In genomic region chrX:153816821-153817220, GRCh38 we compare ENCODE assay signal across 12 cellular contexts. TPM values are rescaled to one million over a fixed set of nuclear protein-coding genes. Genes with fewer than 3 reads are reported as not detected.
A peak's percentile ranks its signal among the peaks of the same experiment; 100 is the strongest.
DNase-seq lines count a peak whose midpoint lies in the region; ATAC-seq and TF ChIP-seq lines count a peak whose summit lies in the region.
"Had no signal": no experiment of that assay in that cellular context is flagged by ENCODE, and none has a peak within 500 bp of the region (broad histone marks: within the 10 kb centered on the region; RNA-seq: fewer than 3 reads in every experiment).

No MANE protein-coding gene starts in this region.

- H3K36me3 ChIP-seq in naive thymus-derived CD4-positive, alpha-beta T cell (ENCODE audit: control insufficient read depth in 2 of 3, insufficient read depth in 3 of 3, low read length in 3 of 3), result no peaks in the 10 kb centered on the region
- H3K36me3 ChIP-seq: esophagus muscularis mucosa had no signal

- TF ChIP-seq CTCF in GM20000 (IDR thresholded peaks at IDR 0.05; ENCODE audit: extremely low read depth, missing control alignments), result no peak

- ATAC-seq in naive thymus-derived CD4-positive, alpha-beta T cell, result peak; percentile 77
- ATAC-seq in HG03354 (IDR thresholded peaks at IDR 0.05; ENCODE audit: poor library complexity, severe bottlenecking, unreplicated experiment), result no peak

- peak overlapping the region; percentile 5 for H3K4me3 Mint-ChIP-seq in activated naive CD4-positive, alpha-beta T cell treated with anti-CD3 and anti-CD28 coated beads for 36 hours
- peak overlapping the region; percentile 21 to 76 (median 67) for H3K4me3 Mint-ChIP-seq in naive thymus-derived CD4-positive, alpha-beta T cell

- H3K4me3 ChIP-seq in naive thymus-derived CD4-positive, alpha-beta T cell (ENCODE audit: low read length), result peak overlapping the region; percentile 31
- H3K4me3 ChIP-seq: esophagus muscularis mucosa had no signal

- H3K27me3 Mint-ChIP-seq in activated naive CD4-positive, alpha-beta T cell treated with anti-CD3 and anti-CD28 coated beads for 36 hours (ENCODE audit: low read depth), result no peaks in the 10 kb centered on the region
- peaks cover 0 to 24% (median 0%) of the 10 kb centered on the region in 5 donors for H3K27me3 Mint-ChIP-seq in naive thymus-derived CD4-positive, alpha-beta T cell

- no peaks in the 10 kb centered on the region for H3K27me3 ChIP-seq in naive thymus-derived CD4-positive, alpha-beta T cell (ENCODE audit: control insufficient read depth in 2 of 2, insufficient read depth in 2 of 2, low read length in 2 of 2)
- H3K27me3 ChIP-seq: esophagus muscularis mucosa had no signal

- CTCF ChIA-PET in activated naive CD4-positive, alpha-beta T cell treated with anti-CD3 and anti-CD28 coated beads for 36 hours (lab: Charles Lee), result interaction anchor here (0.7 to 1.5 kb wide), 2 partner anchors 53 to 74 kb away, joined by 3 to 5 read pairs; partner anchors contain the start of gene PLXNB3
- CTCF ChIA-PET in naive thymus-derived CD4-positive, alpha-beta T cell (lab: Charles Lee), result interaction anchor here (1.0 to 1.1 kb wide), 2 partner anchors 110 to 130 kb away, joined by 3 read pairs; no protein-coding TSS in a partner anchor

- peaks cover 36% of the 10 kb centered on the region for H3K4me1 Mint-ChIP-seq in activated naive CD4-positive, alpha-beta T cell treated with anti-CD3 and anti-CD28 coated beads for 36 hours (ENCODE audit: low read depth)
- peaks cover 11 to 49% (median 32%) of the 10 kb centered on the region in 7 donors for H3K4me1 Mint-ChIP-seq in naive thymus-derived CD4-positive, alpha-beta T cell

- intact Hi-C loops in activated naive CD4-positive, alpha-beta T cell treated with anti-CD3 and anti-CD28 coated beads for 36 hours (cut with micrococcal nuclease), result no loop called here
- intact Hi-C loops in naive thymus-derived CD4-positive, alpha-beta T cell (cut with micrococcal nuclease), result loop anchor here (1.0 to 5.0 kb wide), 4 partner anchors 23 to 110 kb away; partner anchors contain the start of genes ARHGAP4 (in 1 of the 2), AVPR2 (in 1 of the 2), IDH3G (in 1 of the 2) and SSR4 (in 1 of the 2)

- no peak overlapping the region for H3K27ac ChIP-seq in naive thymus-derived CD4-positive, alpha-beta T cell (ENCODE audit: low read depth, low read length)
- H3K27ac ChIP-seq: esophagus muscularis mucosa, HL-60 had no signal

- no peak overlapping the region for H3K27ac Mint-ChIP-seq in activated naive CD4-positive, alpha-beta T cell treated with anti-CD3 and anti-CD28 coated beads for 36 hours
- peak overlapping the region in 3 of 9 donors; percentile 32 to 48 (median 48) for H3K27ac Mint-ChIP-seq in naive thymus-derived CD4-positive, alpha-beta T cell

- H3K9me3 Mint-ChIP-seq in activated naive CD4-positive, alpha-beta T cell treated with anti-CD3 and anti-CD28 coated beads for 36 hours, result no peaks in the 10 kb centered on the region
- H3K9me3 Mint-ChIP-seq in naive thymus-derived CD4-positive, alpha-beta T cell, result no peaks in the 10 kb centered on the region

- peaks cover 32 to 36% of the 10 kb centered on the region in 2 donors for H3K4me1 ChIP-seq in naive thymus-derived CD4-positive, alpha-beta T cell (ENCODE audit: control insufficient read depth in 2 of 2, insufficient read depth in 2 of 2, low read length in 2 of 2)

- no peaks in the 10 kb centered on the region for H3K36me3 Mint-ChIP-seq in activated naive CD4-positive, alpha-beta T cell treated with anti-CD3 and anti-CD28 coated beads for 36 hours (ENCODE audit: low read depth)
- peaks cover 0 to 6% (median 0%) of the 10 kb centered on the region in 5 donors for H3K36me3 Mint-ChIP-seq in naive thymus-derived CD4-positive, alpha-beta T cell

- peak; percentile 1 for DNase-seq in DMS114 treated with DMSO at 0.1 percent for 48 hours (lab: John Stamatoyannopoulos, UW; ENCODE audit: unreplicated experiment)
- DNase-seq in T-helper 22 cell (ENCODE audit: low read depth), result peak; percentile 14
- DNase-seq in activated naive CD4-positive, alpha-beta T cell treated with anti-CD3 and anti-CD28 coated beads for 36 hours, result peak; percentile 60
- DNase-seq in naive thymus-derived CD4-positive, alpha-beta T cell, result peak in 7 of 9 donors; percentile 11 to 43 (median 37)
- no peak for DNase-seq in mesenteric fat pad (ENCODE audit: low spot score)
- no peak for DNase-seq in NCI-H146 treated with DMSO at 0.1 percent for 48 hours (lab: John Stamatoyannopoulos, UW; ENCODE audit: unreplicated experiment)
- no peak for DNase-seq in GM20000 (ENCODE audit: low spot score)
- DNase-seq: NCI-H1436 treated with DMSO at 0.1 percent for 48 hours, T1000 had no signal

- POLR2A ChIA-PET in naive thymus-derived CD4-positive, alpha-beta T cell (lab: Charles Lee), result interaction anchor here (2.0 kb wide), 1 partner anchor 110 kb away, joined by 4 read pairs; no protein-coding TSS in a partner anchor

- H3K9me3 ChIP-seq in naive thymus-derived CD4-positive, alpha-beta T cell (ENCODE audit: control insufficient read depth in 2 of 3, low read length in 3 of 3), result no peaks in the 10 kb centered on the region
- H3K9me3 ChIP-seq: esophagus muscularis mucosa had no signal

RNA-seq across cellular contexts. Expression of gene PDZD4, which starts 13.5 kb away (rescaled TPM):
- total RNA-seq in activated naive CD4-positive, alpha-beta T cell treated with anti-CD3 and anti-CD28 coated beads for 36 hours, result 1 to 10 TPM in 1 of 2 experiments, under 1 TPM in 1; 0.83 to 1.0 TPM
- 10 to 100 TPM in 2 of 5 experiments, under 1 TPM in 3; 0.32 to 29.0 (median 0.51) TPM for total RNA-seq in naive thymus-derived CD4-positive, alpha-beta T cell
- under 1 TPM; 0.07 to 0.53 TPM for polyA plus RNA-seq in naive thymus-derived CD4-positive, alpha-beta T cell
- total RNA-seq in mesenteric fat pad, result 2.5 TPM

RNA-seq across cellular contexts. Expression of gene SSR4, which starts 22.4 kb away (rescaled TPM):
- 100 to 1,000 TPM; 148 to 152 TPM for total RNA-seq in activated naive CD4-positive, alpha-beta T cell treated with anti-CD3 and anti-CD28 coated beads for 36 hours
- 100 to 1,000 TPM; 156 to 299 (median 168) TPM for total RNA-seq in naive thymus-derived CD4-positive, alpha-beta T cell
- 100 to 1,000 TPM; 400 to 496 TPM for polyA plus RNA-seq in naive thymus-derived CD4-positive, alpha-beta T cell
- 191 TPM for total RNA-seq in mesenteric fat pad

RNA-seq across cellular contexts. Expression of gene IDH3G, which starts 22.6 kb away (rescaled TPM):
- 10 to 100 TPM; 46.3 to 49.9 TPM for total RNA-seq in activated naive CD4-positive, alpha-beta T cell treated with anti-CD3 and anti-CD28 coated beads for 36 hours
- 10 to 100 TPM; 44.1 to 73.1 (median 57.0) TPM for total RNA-seq in naive thymus-derived CD4-positive, alpha-beta T cell
- 100 to 1,000 TPM in 1 of 2 donors, 10 to 100 TPM in 1; 89.2 to 125 TPM for polyA plus RNA-seq in naive thymus-derived CD4-positive, alpha-beta T cell
- total RNA-seq in mesenteric fat pad, result 57.4 TPM

RNA-seq across cellular contexts. Expression of gene SRPK3, which starts 36.0 kb away (rescaled TPM):
- not detected for total RNA-seq in activated naive CD4-positive, alpha-beta T cell treated with anti-CD3 and anti-CD28 coated beads for 36 hours
- not detected for total RNA-seq in naive thymus-derived CD4-positive, alpha-beta T cell
- polyA plus RNA-seq in naive thymus-derived CD4-positive, alpha-beta T cell, result not detected
- 0.74 TPM for total RNA-seq in mesenteric fat pad

RNA-seq across cellular contexts. Expression of gene PLXNB3, which starts 52.8 kb away (rescaled TPM):
- total RNA-seq in activated naive CD4-positive, alpha-beta T cell treated with anti-CD3 and anti-CD28 coated beads for 36 hours, result under 1 TPM; 0.05 to 0.44 TPM
- total RNA-seq in naive thymus-derived CD4-positive, alpha-beta T cell, result 1 to 10 TPM in 1 of 5 experiments, under 1 TPM in 2, not detected in 2; 0.45 to 1.6 (median 0.68) TPM
- not detected for polyA plus RNA-seq in naive thymus-derived CD4-positive, alpha-beta T cell
- 10.2 TPM for total RNA-seq in mesenteric fat pad

Comparison
In these comparisons a context has a peak if more than half of its experiments do, and no peak if none do; other contexts are left out.
1. DNase-seq: peak in DMS114 treated with DMSO at 0.1 percent for 48 hours (single experiment), T-helper 22 cell (single experiment), activated naive CD4-positive, alpha-beta T cell treated with anti-CD3 and anti-CD28 coated beads for 36 hours (single experiment) and naive thymus-derived CD4-positive, alpha-beta T cell (7 of 9); none in mesenteric fat pad (single experiment), NCI-H146 treated with DMSO at 0.1 percent for 48 hours (single experiment) and GM20000 (single experiment).